ENCODE assay signal across 15 cellular contexts in genomic region chr15:68589783-68590710, GRCh38. TPM values are rescaled to one million over a fixed set of nuclear protein-coding genes. Genes with fewer than 3 reads are reported as not detected.
A peak's percentile ranks its signal among the peaks of the same experiment; 100 is the strongest.
DNase-seq lines count a peak whose midpoint lies in the region; ATAC-seq and TF ChIP-seq lines count a peak whose summit lies in the region.
"Had no signal": no experiment of that assay in that cellular context is flagged by ENCODE, and none has a peak within 500 bp of the region (broad histone marks: within the 10 kb centered on the region; RNA-seq: fewer than 3 reads in every experiment).

No MANE protein-coding gene starts in this region.

- TF ChIP-seq EP300 in gastroesophageal sphincter (IDR thresholded peaks at IDR 0.05) = no peak

- H3K79me2 ChIP-seq in neural progenitor cell (ENCODE audit: low read depth) = no peaks in the 10 kb centered on the region

- intact Hi-C loops in thyroid gland (cut with DNase I) (no loop called here), esophagus squamous epithelium (cut with DNase I) (no loop called here)

- TF ChIP-seq POLR2A in gastroesophageal sphincter (IDR thresholded peaks at IDR 0.05) (no peak), thyroid gland (IDR thresholded peaks at IDR 0.05) (no peak), esophagus squamous epithelium (IDR thresholded peaks at IDR 0.05) (no peak)

- H3K27ac ChIP-seq in gastroesophageal sphincter (peak overlapping the region in 3 of 4 donors; percentile 0 to 39 (median 24)), neural progenitor cell (no peak overlapping the region), thyroid gland (peak overlapping the region; percentile 48 to 88 (median 52)), esophagus squamous epithelium (peak overlapping the region in 1 of 4 donors; percentile 16)
- H3K27ac ChIP-seq: right lobe of liver had no signal

- no peaks in the 10 kb centered on the region for H3K9me3 ChIP-seq in gastroesophageal sphincter
- no peaks in the 10 kb centered on the region for H3K9me3 ChIP-seq in neural progenitor cell (ENCODE audit: low read depth)
- no peaks in the 10 kb centered on the region for H3K9me3 ChIP-seq in thyroid gland
- no peaks in the 10 kb centered on the region for H3K9me3 ChIP-seq in esophagus squamous epithelium
- H3K9me3 ChIP-seq: right lobe of liver had no signal

- H3F3A ChIP-seq in neural progenitor cell (ENCODE audit: low read depth) = peaks cover 4% of the 10 kb centered on the region

- peak in 50 of 58 donors; percentile 31 to 89 (median 66) for DNase-seq in anterior cingulate cortex (lab: John Stamatoyannopoulos, UW)
- no peak for DNase-seq in neural progenitor cell (ENCODE audit: low spot score)
- peak; percentile 85 to 87 for DNase-seq in thyroid gland
- no peak for DNase-seq in NOMO-1 (lab: John Stamatoyannopoulos, UW; ENCODE audit: unreplicated experiment in 2 of 2)
- no peak for DNase-seq in activated gamma-delta T cell (lab: John Stamatoyannopoulos, UW)
- no peak for DNase-seq in esophagus squamous epithelium (lab: John Stamatoyannopoulos, UW)
- DNase-seq: activated CD4-positive, CD25-positive, alpha-beta regulatory T cell; activated CD8-positive, alpha-beta memory T cell treated with anti-CD3 and anti-CD28 coated beads, Interleukin-2, amount 50 U/mL, for 4 hours; activated naive CD4-positive, alpha-beta T cell treated with anti-CD3 and anti-CD28 coated beads, Interleukin-2, amount 50 U/mL, for 16 hours; NCI-H187; right lobe of liver; RPMI8226; T-helper 1 cell had no signal

- no peak for ATAC-seq in gastroesophageal sphincter

- peak overlapping the region; percentile 35 for H3K4me2 ChIP-seq in neural progenitor cell

- H3K27me3 Mint-ChIP-seq in neural progenitor cell (ENCODE audit: insufficient read depth, low read depth) = peaks cover 3% of the 10 kb centered on the region

- H3K4me1 ChIP-seq in gastroesophageal sphincter = peaks cover 0 to 64% (median 0%) of the 10 kb centered on the region in 3 donors
- peaks cover 38% of the 10 kb centered on the region for H3K4me1 ChIP-seq in neural progenitor cell
- peaks cover 32 to 48% of the 10 kb centered on the region in 2 donors for H3K4me1 ChIP-seq in thyroid gland
- peaks cover 0 to under 1% (median 0%) of the 10 kb centered on the region in 3 donors for H3K4me1 ChIP-seq in esophagus squamous epithelium

- H2AFZ ChIP-seq in neural progenitor cell (replicated peaks) = peak overlapping the region; percentile 77

- no peak for TF ChIP-seq CTCF in gastroesophageal sphincter (IDR thresholded peaks at IDR 0.05)
- no peak for TF ChIP-seq CTCF in neural progenitor cell (IDR thresholded peaks at IDR 0.05)
- no peak for TF ChIP-seq CTCF in thyroid gland (IDR thresholded peaks at IDR 0.05)
- TF ChIP-seq CTCF in esophagus squamous epithelium (IDR thresholded peaks at IDR 0.05) = no peak

- 68 to 87% methylated on average over 6 of the region's 15 CpGs for WGBS in gastroesophageal sphincter (ENCODE audit: low coverage in 1 of 2), 2 donors
- 38 to 41% methylated on average over 12 to 15 of the region's 15 CpGs for WGBS in thyroid gland, 2 donors
- WGBS in esophagus squamous epithelium, 2 donors = 82 to 100% methylated on average over 2 to 6 of the region's 15 CpGs

- peaks cover 72% of the 10 kb centered on the region for H3K4me1 Mint-ChIP-seq in neural progenitor cell
- H3K4me1 Mint-ChIP-seq: central memory CD8-positive, alpha-beta T cell had no signal

- no peak overlapping the region for H3K9ac ChIP-seq in neural progenitor cell

- peak overlapping the region; percentile 37 for H3K4me3 Mint-ChIP-seq in neural progenitor cell
- H3K4me3 Mint-ChIP-seq: central memory CD8-positive, alpha-beta T cell had no signal

- no peaks in the 10 kb centered on the region for H4K20me1 ChIP-seq in neural progenitor cell (ENCODE audit: low read depth)

- peak overlapping the region; percentile 78 for H3K27ac Mint-ChIP-seq in neural progenitor cell

- H3K36me3 ChIP-seq in gastroesophageal sphincter (no peaks in the 10 kb centered on the region), neural progenitor cell (no peaks in the 10 kb centered on the region), thyroid gland (no peaks in the 10 kb centered on the region), esophagus squamous epithelium (no peaks in the 10 kb centered on the region)
- H3K36me3 ChIP-seq: right lobe of liver had no signal

- no peaks in the 10 kb centered on the region for H3K36me3 Mint-ChIP-seq in neural progenitor cell

- no peaks in the 10 kb centered on the region for H3K9me3 Mint-ChIP-seq in neural progenitor cell
- H3K9me3 Mint-ChIP-seq: central memory CD8-positive, alpha-beta T cell had no signal

- H3K27me3 ChIP-seq in gastroesophageal sphincter (peaks cover 26% of the 10 kb centered on the region), neural progenitor cell (no peaks in the 10 kb centered on the region), thyroid gland (no peaks in the 10 kb centered on the region), esophagus squamous epithelium (peaks cover 0 to 34% (median 0%) of the 10 kb centered on the region in 4 donors)
- H3K27me3 ChIP-seq: right lobe of liver had no signal

- H3K4me3 ChIP-seq in gastroesophageal sphincter = no peak overlapping the region
- no peak overlapping the region for H3K4me3 ChIP-seq in neural progenitor cell
- no peak overlapping the region for H3K4me3 ChIP-seq in thyroid gland (replicated peaks in 1 of 3)
- H3K4me3 ChIP-seq in esophagus squamous epithelium = no peak overlapping the region
- H3K4me3 ChIP-seq: right lobe of liver had no signal

RNA-seq across cellular contexts. Expression of gene CORO2B, which starts 11.3 kb away (rescaled TPM):
- total RNA-seq in gastroesophageal sphincter (1 to 10 TPM; 3.2 to 9.1 (median 6.6) TPM), neural progenitor cell (ENCODE audit: low replicate concordance) (1.0 and 3.3 TPM in 2 replicates), thyroid gland (1 to 10 TPM; 3.1 to 9.6 (median 8.6) TPM), esophagus squamous epithelium (1 to 10 TPM in 1 of 4 donors, under 1 TPM in 2, not detected in 1; 0.19 to 2.3 (median 0.22) TPM)

Comparison
In these comparisons a context has a peak if more than half of its experiments do, and no peak if none do; other contexts are left out.
1. DNase-seq: peak in anterior cingulate cortex (50 of 58) and thyroid gland (2 of 2); none in neural progenitor cell (single experiment), NOMO-1 (0 of 2), activated gamma-delta T cell (single experiment) and esophagus squamous epithelium (single experiment).